12 cellular contexts compared by ENCODE assay signal in the genomic region with DNA sequence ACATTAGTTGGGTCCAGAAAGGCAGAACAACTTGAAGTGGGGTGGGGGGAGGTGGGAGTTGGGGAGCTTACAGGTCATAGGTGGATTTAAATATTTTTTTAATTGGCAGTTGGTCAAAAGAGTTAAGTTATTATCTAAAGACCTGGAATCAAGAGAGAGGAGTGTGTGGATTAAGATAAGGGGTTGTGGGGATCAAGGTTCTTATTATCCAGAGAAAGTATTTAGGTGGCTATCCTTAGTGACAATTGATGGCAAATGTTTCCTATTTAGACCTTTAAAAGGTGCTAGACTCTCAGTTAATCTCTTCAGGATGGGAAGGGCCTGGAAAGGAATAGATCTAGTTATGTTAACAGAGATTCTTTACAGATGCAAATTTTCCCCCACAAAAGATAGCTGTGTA.
"Had no signal": no experiment of that assay in that cellular context is flagged by ENCODE, and none has a peak within 500 bp of the region (broad histone marks: within the 10 kb centered on the region; RNA-seq: fewer than 3 reads in every experiment).

No MANE protein-coding gene starts in this region.

- H3K36me3 ChIP-seq: gastrocnemius medialis, heart left ventricle, ovary, uterus had no signal

- H3K9me3 Mint-ChIP-seq: activated naive CD4-positive, alpha-beta T cell treated with anti-CD3 and anti-CD28 coated beads for 36 hours; activated T-helper 17 cell treated with anti-CD3 and anti-CD28 coated beads, Interleukin-2, amount 50 U/mL, for 72 hours; stimulated activated effector memory CD8-positive, alpha-beta T cell treated with anti-CD3 and anti-CD28 coated beads, Interleukin-12 subunit alpha, Interleukin-12 subunit beta, amount 100 ng/mL, for 72 hours had no signal

- H3K36me3 Mint-ChIP-seq: naive B cell; stimulated activated effector memory CD8-positive, alpha-beta T cell treated with anti-CD3 and anti-CD28 coated beads, Interleukin-12 subunit alpha, Interleukin-12 subunit beta, amount 100 ng/mL, for 72 hours had no signal

- H3K27ac Mint-ChIP-seq: activated naive CD4-positive, alpha-beta T cell treated with anti-CD3 and anti-CD28 coated beads for 36 hours; activated T-helper 17 cell treated with anti-CD3 and anti-CD28 coated beads, Interleukin-2, amount 50 U/mL, for 72 hours; stimulated activated effector memory CD8-positive, alpha-beta T cell treated with anti-CD3 and anti-CD28 coated beads, Interleukin-12 subunit alpha, Interleukin-12 subunit beta, amount 100 ng/mL, for 72 hours had no signal

- H3K4me1 ChIP-seq: uterus had no signal

- ATAC-seq: sciatic nerve had no signal

- H3K4me1 Mint-ChIP-seq: stimulated activated effector memory CD8-positive, alpha-beta T cell treated with anti-CD3 and anti-CD28 coated beads, Interleukin-12 subunit alpha, Interleukin-12 subunit beta, amount 100 ng/mL, for 72 hours had no signal

- H3K9me3 ChIP-seq: gastrocnemius medialis, heart left ventricle, ovary, uterus had no signal

- H3K27ac ChIP-seq: ovary, uterus had no signal

- DNase-seq: activated CD4-positive, CD25-positive, alpha-beta regulatory T cell treated with anti-CD3 and anti-CD28 coated beads, Interleukin-2, amount 50 U/mL, for 72 hours; heart left ventricle; naive B cell; ovary; uterus had no signal

- H3K27me3 ChIP-seq: gastrocnemius medialis, heart left ventricle, ovary, uterus had no signal

- H3K4me3 ChIP-seq: dorsolateral prefrontal cortex, gastrocnemius medialis, heart left ventricle, lung, ovary, uterus had no signal

- H3K4me3 Mint-ChIP-seq: activated naive CD4-positive, alpha-beta T cell treated with anti-CD3 and anti-CD28 coated beads for 36 hours; activated T-helper 17 cell treated with anti-CD3 and anti-CD28 coated beads, Interleukin-2, amount 50 U/mL, for 72 hours; naive B cell; stimulated activated effector memory CD8-positive, alpha-beta T cell treated with anti-CD3 and anti-CD28 coated beads, Interleukin-12 subunit alpha, Interleukin-12 subunit beta, amount 100 ng/mL, for 72 hours had no signal
